Comparison of ENCODE assay signal across 2 cellular contexts in the genomic region with DNA sequence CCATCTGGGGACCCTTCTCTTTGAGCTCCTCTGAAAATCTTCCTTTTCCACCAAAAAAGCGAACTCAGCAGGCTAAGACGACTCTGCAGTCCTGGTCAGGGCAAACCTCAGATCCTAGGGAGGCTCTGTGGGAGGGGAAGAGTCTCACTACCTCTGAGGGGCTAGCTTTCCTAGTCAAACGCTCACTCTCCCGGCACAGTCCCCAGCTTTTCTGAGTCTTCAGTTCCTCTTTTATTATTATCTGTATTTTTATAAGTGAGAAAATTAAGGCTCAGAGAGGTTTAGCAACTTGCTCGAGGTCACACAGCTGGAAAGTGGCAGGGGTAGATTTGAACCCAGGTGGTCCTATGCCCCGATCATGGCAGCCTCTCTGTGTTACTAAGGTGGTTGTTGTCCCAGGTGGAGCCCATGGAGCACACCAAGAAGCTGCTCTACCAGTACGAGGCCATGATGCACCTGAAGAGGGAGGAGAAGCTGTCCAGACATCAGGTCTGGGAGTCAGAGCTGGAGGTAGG.
TF ChIP-seq lines count a peak whose summit lies in the region.

No MANE protein-coding gene starts in this region.

TF ChIP-seq in GM12891, 5 proteins besides CTCF, POLR2A, EP300 and RAD21:
- peak; percentile 66; the same call in 1 of the 2 replicates for TF ChIP-seq SPI1 (IDR thresholded peaks at IDR 0.05; ENCODE audit: low read depth, low read length)
- no peak for TF ChIP-seq POU2F2 (IDR thresholded peaks at IDR 0.05; ENCODE audit: low read depth, low read length)
- TF ChIP-seq TAF1 (IDR thresholded peaks at IDR 0.05; ENCODE audit: low read depth, low read length), result no peak
- no peak for TF ChIP-seq POLR2AphosphoS5 (IDR thresholded peaks at IDR 0.05; ENCODE audit: low read depth, low read length)
- no peak for TF ChIP-seq PAX5 (IDR thresholded peaks at IDR 0.05; ENCODE audit: insufficient read depth, low read length, severe bottlenecking)
TF ChIP-seq in GM12891: peak in this region for 1.

TF ChIP-seq in HEK293, 187 proteins besides CTCF, POLR2A, EP300 and RAD21:
- peak; percentile 58; the same call in 1 of the 2 replicates for TF ChIP-seq ZNF768 (tag by site-specific recombination; IDR thresholded peaks at IDR 0.05)
- TF ChIP-seq KLF17 (tag by site-specific recombination; IDR thresholded peaks at IDR 0.05), result no peak
